Comparison of ENCODE assay signal across 27 cellular contexts in genomic region chrX:138849521-138849920, GRCh38.
DNase-seq lines count a peak whose midpoint lies in the region; FAIRE-seq and TF ChIP-seq lines count a peak whose summit lies in the region.
"Had no signal": no experiment of that assay in that cellular context is flagged by ENCODE, and none has a peak within 500 bp of the region (broad histone marks: within the 10 kb centered on the region; RNA-seq: fewer than 3 reads in every experiment).

No MANE protein-coding gene starts in this region.

- no peak overlapping the region for H3K9ac ChIP-seq in astrocyte (ENCODE audit: low read length)
- H3K9ac ChIP-seq: BLaER1 treated with 17β-estradiol and CSF1 and Interleukin-3, amounts not matched to agents 10 nM and 100 nM had no signal

- H3K27ac ChIP-seq in astrocyte (ENCODE audit: low read depth, low read length): no peak overlapping the region
- H3K27ac ChIP-seq: BLaER1 treated with 17β-estradiol and CSF1 and Interleukin-3, amounts not matched to agents 10 nM and 100 nM; C4-2B had no signal

- no peaks in the 10 kb centered on the region for H3K36me3 ChIP-seq in astrocyte (ENCODE audit: insufficient read depth, low read length)
- H3K36me3 ChIP-seq: BLaER1 treated with 17β-estradiol and CSF1 and Interleukin-3, amounts not matched to agents 10 nM and 100 nM had no signal

- H3K4me2 ChIP-seq in astrocyte (ENCODE audit: low read length): no peak overlapping the region
- H3K4me2 ChIP-seq: BLaER1 treated with 17β-estradiol and CSF1 and Interleukin-3, amounts not matched to agents 10 nM and 100 nM had no signal

- no peaks in the 10 kb centered on the region for H3K9me3 Mint-ChIP-seq in astrocyte (ENCODE audit: unreplicated experiment)
- H3K9me3 Mint-ChIP-seq: CD4-positive, alpha-beta T cell; CD8-positive, alpha-beta T cell had no signal

- no peaks in the 10 kb centered on the region for H3K36me3 Mint-ChIP-seq in astrocyte (ENCODE audit: low read depth, unreplicated experiment)
- H3K36me3 Mint-ChIP-seq: CD8-positive, alpha-beta T cell had no signal

- H3K4me1 ChIP-seq in astrocyte (ENCODE audit: insufficient read depth, low read length): no peaks in the 10 kb centered on the region
- H3K4me1 ChIP-seq: BLaER1 treated with 17β-estradiol and CSF1 and Interleukin-3, amounts not matched to agents 10 nM and 100 nM; Caco-2 had no signal

- no peaks in the 10 kb centered on the region for H3K27me3 Mint-ChIP-seq in astrocyte (ENCODE audit: low read depth, unreplicated experiment)
- H3K27me3 Mint-ChIP-seq: B cell; CD4-positive, alpha-beta T cell had no signal

- no peaks in the 10 kb centered on the region for H3K79me2 ChIP-seq in astrocyte (ENCODE audit: insufficient read depth, low read length)

- no peak overlapping the region for H3K27ac Mint-ChIP-seq in astrocyte (ENCODE audit: unreplicated experiment)
- H3K27ac Mint-ChIP-seq: B cell; CD4-positive, alpha-beta T cell; CD8-positive, alpha-beta T cell had no signal

- H4K20me1 ChIP-seq in astrocyte (ENCODE audit: insufficient read depth, low read length): no peaks in the 10 kb centered on the region
- H4K20me1 ChIP-seq: BLaER1 treated with 17β-estradiol and CSF1 and Interleukin-3, amounts not matched to agents 10 nM and 100 nM had no signal

- TF ChIP-seq CTCF in astrocyte (IDR thresholded peaks at IDR 0.05; ENCODE audit: insufficient read depth, low read depth, low read length): no peak
- TF ChIP-seq CTCF in fibroblast of the aortic adventitia (IDR thresholded peaks at IDR 0.05; ENCODE audit: insufficient read depth, low read length): no peak

- H3K4me3 ChIP-seq in astrocyte (ENCODE audit: insufficient read depth, low read depth, low read length) (no peak overlapping the region), fibroblast of the aortic adventitia (ENCODE audit: low read depth, low read length) (no peak overlapping the region)
- H3K4me3 ChIP-seq: BLaER1 treated with 17β-estradiol and CSF1 and Interleukin-3, amounts not matched to agents 10 nM and 100 nM; GM12878 had no signal

- peak; percentile 29 for FAIRE-seq in astrocyte (lab: Jason Lieb, UNC)
- FAIRE-seq: A204.1, GM12878, GM12892, GM18507 had no signal

- no peaks in the 10 kb centered on the region for H3K9me3 ChIP-seq in astrocyte (ENCODE audit: insufficient read depth, low read depth, low read length)
- H3K9me3 ChIP-seq: Caco-2 had no signal

- no peak for DNase-seq in astrocyte (ENCODE audit: low read depth)
- DNase-seq in fibroblast of gingiva (ENCODE audit: low read depth): peak; percentile 53
- DNase-seq in fibroblast of the aortic adventitia (ENCODE audit: low read depth): peak; percentile 25
- no peak for DNase-seq in D341Med (ENCODE audit: low spot score)
- DNase-seq in cortex of kidney (lab: John Stamatoyannopoulos, UW): no peak
- no peak for DNase-seq in SIG-M5 (lab: John Stamatoyannopoulos, UW)
- DNase-seq: 8988T; ACHN; AML-193; Caco-2; Calu3; CD4-positive, alpha-beta T cell; CD8-positive, alpha-beta T cell; DMS 273 treated with DMSO at 0.1 percent for 48 hours; DMS153; DMS53; DMS79; DND-41; EL; GDM1 had no signal

- no peaks in the 10 kb centered on the region for H3K27me3 ChIP-seq in astrocyte (ENCODE audit: insufficient read depth, low read length)

- no peak overlapping the region for H2AFZ ChIP-seq in astrocyte (ENCODE audit: low read depth, low read length)

- no peaks in the 10 kb centered on the region for H3K4me1 Mint-ChIP-seq in astrocyte (ENCODE audit: low read depth, unreplicated experiment)
- H3K4me1 Mint-ChIP-seq: B cell had no signal

- H3K4me3 Mint-ChIP-seq in astrocyte (ENCODE audit: unreplicated experiment): no peak overlapping the region
- H3K4me3 Mint-ChIP-seq: B cell; CD4-positive, alpha-beta T cell; CD8-positive, alpha-beta T cell had no signal

Comparison
In these comparisons a context has a peak if more than half of its experiments do, and no peak if none do; other contexts are left out.
1. DNase-seq: peak in fibroblast of gingiva (single experiment) and fibroblast of the aortic adventitia (single experiment); none in astrocyte (single experiment), D341Med (single experiment), cortex of kidney (single experiment) and SIG-M5 (single experiment).